11 cellular contexts compared by ENCODE assay signal in the genomic region with DNA sequence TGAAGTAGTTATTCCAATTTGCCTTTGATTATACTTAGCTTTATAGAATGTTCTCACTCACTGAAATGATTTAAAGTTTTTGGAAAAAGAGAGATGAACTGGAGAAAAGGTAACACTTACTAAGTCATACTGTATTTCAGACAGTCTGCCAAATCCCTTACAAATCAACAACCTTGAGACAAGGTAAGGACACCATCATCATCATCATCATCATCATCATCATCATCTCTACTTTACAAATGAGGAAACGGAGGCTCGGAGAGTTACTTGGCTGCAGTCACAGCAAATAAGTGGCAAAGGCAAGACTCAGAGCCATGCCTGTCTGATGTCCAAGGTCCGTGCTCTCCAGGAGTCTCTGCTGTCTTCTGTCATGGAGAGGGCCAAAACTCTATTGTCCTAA. TPM values are rescaled to one million over a fixed set of nuclear protein-coding genes. Genes with fewer than 3 reads are reported as not detected.
"Had no signal": no experiment of that assay in that cellular context is flagged by ENCODE, and none has a peak within 500 bp of the region (broad histone marks: within the 10 kb centered on the region; RNA-seq: fewer than 3 reads in every experiment).

No MANE protein-coding gene starts in this region.

- H3K4me3 ChIP-seq: GM23248, GM23338, HAP-1 had no signal

- DNase-seq: GM23248, GOT3, H7, H9, HCEC 1CT, HFFc6 had no signal

- H2AFZ ChIP-seq: GM23248, GM23338 had no signal

- H3K9ac ChIP-seq: GM23248 had no signal

- FAIRE-seq: H1, H54 had no signal

- ATAC-seq: GM23338, HCT116 had no signal

- H3K9me3 ChIP-seq: HAP-1 had no signal

- H3K4me2 ChIP-seq: GM23338 had no signal

- H3K36me3 ChIP-seq: HAP-1 had no signal

- H3K27ac ChIP-seq: GM23248 had no signal

- H3K4me1 ChIP-seq: HAP-1 had no signal

RNA-seq across cellular contexts. Expression of a gene that starts 9.4 kb away (rescaled TPM):
- total RNA-seq: GM23248, HFFc6 had no signal
- polyA plus RNA-seq: GM23248 had no signal
